ENCODE assay signal across 8 cellular contexts in genomic region chr5:32585122-32585445, GRCh38. TPM values are rescaled to one million over a fixed set of nuclear protein-coding genes. Genes with fewer than 3 reads are reported as not detected.
DNase-seq lines count a peak whose midpoint lies in the region; ATAC-seq and TF ChIP-seq lines count a peak whose summit lies in the region.

No MANE protein-coding gene starts in this region.

- no peak for TF ChIP-seq RAD21 in liver (IDR thresholded peaks at IDR 0.05)

- peak overlapping the region; percentile 99 for H3K27ac Mint-ChIP-seq in activated CD4-positive, alpha-beta T cell treated with anti-CD3 and anti-CD28 coated beads, Interleukin-2, amount 10 ng/mL, durations not matched to agents 7 days and 5 days

- no peaks in the 10 kb centered on the region for H3K9me3 Mint-ChIP-seq in activated CD4-positive, alpha-beta T cell treated with anti-CD3 and anti-CD28 coated beads, Interleukin-2, amount 10 ng/mL, durations not matched to agents 7 days and 5 days

- H3K4me1 Mint-ChIP-seq in activated CD4-positive, alpha-beta T cell treated with anti-CD3 and anti-CD28 coated beads, Interleukin-2, amount 10 ng/mL, durations not matched to agents 7 days and 5 days, result peaks cover 73% of the 10 kb centered on the region

- DNase-seq in activated CD4-positive, alpha-beta T cell treated with anti-CD3 and anti-CD28 coated beads, Interleukin-2, amount 10 ng/mL, durations not matched to agents 7 days and 5 days, result no peak
- no peak for DNase-seq in activated CD4-positive, alpha-beta T cell treated with anti-CD3 and anti-CD28 coated beads for 48 hours
- no peak for DNase-seq in adipocyte (ENCODE audit: low read depth)

- H3K4me1 ChIP-seq in adipocyte (ENCODE audit: control insufficient read depth, insufficient read depth, low read length) (peaks cover 38% of the 10 kb centered on the region), liver (ENCODE audit: control insufficient read depth in 4 of 4, insufficient read depth in 4 of 4, low read length in 3 of 4) (peaks cover 2 to 17% (median 14%) of the 10 kb centered on the region in 4 donors), thymus (ENCODE audit: control insufficient read depth, insufficient read depth, low read length) (peaks cover 6% of the 10 kb centered on the region)

- peaks cover 26% of the 10 kb centered on the region for H3K36me3 Mint-ChIP-seq in activated CD4-positive, alpha-beta T cell treated with anti-CD3 and anti-CD28 coated beads, Interleukin-2, amount 10 ng/mL, durations not matched to agents 7 days and 5 days (ENCODE audit: low read depth)

- CTCF ChIA-PET in activated CD4-positive, alpha-beta T cell treated with anti-CD3 and anti-CD28 coated beads, Interleukin-2, amount 10 ng/mL, durations not matched to agents 7 days and 5 days (lab: Charles Lee), result interaction anchor here (0.6 to 3.3 kb wide), 9 partner anchors 9 to 144 kb away, joined by 3 to 20 read pairs (median 4); no protein-coding TSS in a partner anchor

- H3K9me3 ChIP-seq in adipocyte (ENCODE audit: control insufficient read depth, low read length) (no peaks in the 10 kb centered on the region), liver (ENCODE audit: control insufficient read depth in 4 of 4, low read length in 3 of 4) (peaks cover 0 to 3% (median 0%) of the 10 kb centered on the region in 4 donors), thymus (ENCODE audit: control insufficient read depth) (no peaks in the 10 kb centered on the region)

- H3K9ac ChIP-seq in adipocyte (ENCODE audit: low read length) (peak overlapping the region; percentile 95), liver (ENCODE audit: low read depth in 1 of 2, low read length in 2 of 2) (peak overlapping the region in 1 of 2 donors; percentile 12)

- H3K36me3 ChIP-seq in adipocyte (ENCODE audit: control insufficient read depth, insufficient read depth, low read length, severe bottlenecking) (peaks cover 13% of the 10 kb centered on the region), liver (ENCODE audit: control insufficient read depth in 4 of 4, insufficient read depth in 3 of 4, low read depth in 1 of 4, low read length in 3 of 4) (peaks cover 0 to 10% (median 9%) of the 10 kb centered on the region in 4 donors), thymus (ENCODE audit: control insufficient read depth, insufficient read depth) (peaks cover 10% of the 10 kb centered on the region)

- ATAC-seq in HG03565 (IDR thresholded peaks at IDR 0.05; ENCODE audit: unreplicated experiment) (no peak), HG03159 (IDR thresholded peaks at IDR 0.05; ENCODE audit: unreplicated experiment) (no peak), HG02885 (IDR thresholded peaks at IDR 0.05; ENCODE audit: poor library complexity, unreplicated experiment) (no peak)

- POLR2A ChIA-PET in activated CD4-positive, alpha-beta T cell treated with anti-CD3 and anti-CD28 coated beads, Interleukin-2, amount 10 ng/mL, durations not matched to agents 7 days and 5 days (lab: Charles Lee), result no interaction called here

- H3K4me3 ChIP-seq in adipocyte (ENCODE audit: low read length) (peak overlapping the region; percentile 98), liver (ENCODE audit: low read depth in 1 of 3, low read length in 3 of 3) (peak overlapping the region; percentile 92 to 96 (median 96)), thymus (ENCODE audit: low read length) (peak overlapping the region; percentile 67)

- H3K27me3 ChIP-seq in adipocyte (replicated peaks; ENCODE audit: control insufficient read depth, insufficient read depth, low read length) (no peaks in the 10 kb centered on the region), liver (ENCODE audit: control insufficient read depth in 4 of 4, insufficient read depth in 4 of 4, low read length in 3 of 4) (no peaks in the 10 kb centered on the region), thymus (ENCODE audit: control insufficient read depth, insufficient read depth) (no peaks in the 10 kb centered on the region)

- peak overlapping the region; percentile 99 for H3K27ac ChIP-seq in liver (ENCODE audit: low read depth in 1 of 2, low read length in 2 of 2)
- no peak overlapping the region for H3K27ac ChIP-seq in thymus (ENCODE audit: low read depth)

- peak overlapping the region; percentile 93 for H3K4me3 Mint-ChIP-seq in activated CD4-positive, alpha-beta T cell treated with anti-CD3 and anti-CD28 coated beads, Interleukin-2, amount 10 ng/mL, durations not matched to agents 7 days and 5 days

- TF ChIP-seq CTCF in liver (IDR thresholded peaks at IDR 0.05; ENCODE audit: low read depth, low read length, missing input control), result no peak

- H3K27me3 Mint-ChIP-seq in activated CD4-positive, alpha-beta T cell treated with anti-CD3 and anti-CD28 coated beads, Interleukin-2, amount 10 ng/mL, durations not matched to agents 7 days and 5 days, result no peaks in the 10 kb centered on the region

- 19% methylated on average over 8 of the region's 8 CpGs for WGBS in liver
- WGBS in thymus, result 37% methylated on average over 8 of the region's 8 CpGs

TF ChIP-seq in liver, 16 proteins besides CTCF, POLR2A, EP300 and RAD21:
- TF ChIP-seq, protein P1, sequence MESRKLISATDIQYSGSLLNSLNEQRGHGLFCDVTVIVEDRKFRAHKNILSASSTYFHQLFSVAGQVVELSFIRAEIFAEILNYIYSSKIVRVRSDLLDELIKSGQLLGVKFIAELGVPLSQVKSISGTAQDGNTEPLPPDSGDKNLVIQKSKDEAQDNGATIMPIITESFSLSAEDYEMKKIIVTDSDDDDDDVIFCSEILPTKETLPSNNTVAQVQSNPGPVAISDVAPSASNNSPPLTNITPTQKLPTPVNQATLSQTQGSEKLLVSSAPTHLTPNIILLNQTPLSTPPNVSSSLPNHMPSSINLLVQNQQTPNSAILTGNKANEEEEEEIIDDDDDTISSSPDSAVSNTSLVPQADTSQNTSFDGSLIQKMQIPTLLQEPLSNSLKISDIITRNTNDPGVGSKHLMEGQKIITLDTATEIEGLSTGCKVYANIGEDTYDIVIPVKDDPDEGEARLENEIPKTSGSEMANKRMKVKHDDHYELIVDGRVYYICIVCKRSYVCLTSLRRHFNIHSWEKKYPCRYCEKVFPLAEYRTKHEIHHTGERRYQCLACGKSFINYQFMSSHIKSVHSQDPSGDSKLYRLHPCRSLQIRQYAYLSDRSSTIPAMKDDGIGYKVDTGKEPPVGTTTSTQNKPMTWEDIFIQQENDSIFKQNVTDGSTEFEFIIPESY (IDR thresholded peaks at IDR 0.05), result no peak
- TF ChIP-seq RXRA (IDR thresholded peaks at IDR 0.05), result peak in 1 of 2 donors; percentile 6
- TF ChIP-seq GABPA (IDR thresholded peaks at IDR 0.05 in 1 of 2, conservative IDR thresholded peaks at IDR 0.05 in 1 of 2), result no peak
- no peak for TF ChIP-seq ATF3 (IDR thresholded peaks at IDR 0.05)
- TF ChIP-seq MAX (IDR thresholded peaks at IDR 0.05), result peak; percentile 85
- no peak for TF ChIP-seq YY1 (IDR thresholded peaks at IDR 0.05)
- no peak for TF ChIP-seq NR2F2 (IDR thresholded peaks at IDR 0.05)
- TF ChIP-seq TAF1 (conservative IDR thresholded peaks at IDR 0.05), result no peak
- TF ChIP-seq FOXA2 (IDR thresholded peaks at IDR 0.05), result no peak
- TF ChIP-seq FOXA1 (IDR thresholded peaks at IDR 0.05), result no peak
- no peak for TF ChIP-seq HNF4A (conservative IDR thresholded peaks at IDR 0.05)
TF ChIP-seq in liver: peak in this region for 2.

RNA-seq across cellular contexts. Expression of gene SUB1, which starts 0.3 kb away (rescaled TPM):
- 100 to 1,000 TPM; 430 to 446 TPM for total RNA-seq in activated CD4-positive, alpha-beta T cell treated with anti-CD3 and anti-CD28 coated beads, Interleukin-2, amount 10 ng/mL, durations not matched to agents 7 days and 5 days
- 10 to 100 TPM; 51.8 to 57.6 TPM for total RNA-seq in liver
- 100 to 1,000 TPM in 1 of 2 donors, 10 to 100 TPM in 1; 62.9 to 238 TPM for polyA plus RNA-seq in liver
- polyA plus RNA-seq in thymus, result 355 TPM

Comparison
In these comparisons a context has a peak if more than half of its experiments do, and no peak if none do; other contexts are left out.
1. RNA of gene SUB1, which starts 0.3 kb away (total RNA-seq): 430 to 446 TPM in activated CD4-positive, alpha-beta T cell treated with anti-CD3 and anti-CD28 coated beads, Interleukin-2, amount 10 ng/mL, durations not matched to agents 7 days and 5 days; 51.8 to 57.6 TPM in liver; every median in the first group is over 4 times any median in the second.
2. Peak in every context shown above with its lines, with median percentiles within 50 percentile points of each other: H3K4me3 ChIP-seq.